ENCODE assay signal across 8 cellular contexts in the genomic region with DNA sequence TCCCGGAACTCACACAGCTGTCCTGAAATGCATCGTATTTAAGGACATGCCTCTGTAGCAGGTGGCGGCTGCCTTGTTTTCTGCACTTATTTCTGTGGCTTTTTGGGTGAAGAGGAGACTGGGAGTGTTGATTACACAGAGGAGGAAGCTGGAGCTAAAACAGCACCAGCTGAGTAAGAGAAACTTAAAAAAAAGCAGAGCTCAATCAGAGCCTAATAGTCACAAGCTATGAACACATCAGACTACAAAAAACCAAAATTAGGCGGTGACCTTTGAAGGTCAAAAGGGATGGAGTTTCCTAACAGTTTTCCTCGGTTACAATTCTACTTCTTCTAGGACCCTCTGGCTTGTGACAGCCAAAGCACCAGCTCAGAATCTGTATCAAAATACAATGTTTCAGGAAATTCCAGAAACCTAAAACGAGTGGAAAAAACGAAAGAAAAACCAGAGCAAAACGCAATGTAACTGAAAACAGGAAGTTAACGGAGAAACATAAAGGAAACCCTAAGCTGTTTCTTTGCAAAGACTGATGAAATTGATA. TPM values are rescaled to one million over a fixed set of nuclear protein-coding genes. Genes with fewer than 3 reads are reported as not detected.
DNase-seq lines count a peak whose midpoint lies in the region; ATAC-seq and TF ChIP-seq lines count a peak whose summit lies in the region.

No MANE protein-coding gene starts in this region.

- H3K27me3 Mint-ChIP-seq in activated T-cell treated with anti-CD3 and anti-CD28 coated beads, Interleukin-2, amount 50 U/mL, for 4 hours (ENCODE audit: low read depth), result no peaks in the 10 kb centered on the region
- no peaks in the 10 kb centered on the region for H3K27me3 Mint-ChIP-seq in activated naive CD8-positive, alpha-beta T cell treated with anti-CD3 and anti-CD28 coated beads, Interleukin-2, amount 10 ng/mL, durations not matched to agents 7 days and 5 days
- H3K27me3 Mint-ChIP-seq in natural killer cell (ENCODE audit: low read depth in 2 of 2), result no peaks in the 10 kb centered on the region

- no peaks in the 10 kb centered on the region for H3K9me3 ChIP-seq in BE2C

- H3K4me3 ChIP-seq in BE2C (ENCODE audit: low read depth, low read length), result no peak overlapping the region

- H3K9me3 Mint-ChIP-seq in activated T-cell treated with anti-CD3 and anti-CD28 coated beads, Interleukin-2, amount 50 U/mL, for 4 hours, result no peaks in the 10 kb centered on the region
- no peaks in the 10 kb centered on the region for H3K9me3 Mint-ChIP-seq in activated naive CD8-positive, alpha-beta T cell treated with anti-CD3 and anti-CD28 coated beads, Interleukin-2, amount 10 ng/mL, durations not matched to agents 7 days and 5 days
- H3K9me3 Mint-ChIP-seq in natural killer cell, result no peaks in the 10 kb centered on the region

- DNase-seq in activated T-cell treated with anti-CD3 and anti-CD28 coated beads, Interleukin-2, amount 50 U/mL, for 4 hours, result no peak
- no peak for DNase-seq in activated T-cell treated with anti-CD3 and anti-CD28 coated beads, Interleukin-2, amount 50 U/mL, for 48 hours
- DNase-seq in activated naive CD8-positive, alpha-beta T cell treated with anti-CD3 and anti-CD28 coated beads, Interleukin-2, amount 10 ng/mL, durations not matched to agents 7 days and 5 days, result no peak
- DNase-seq in natural killer cell (no peak), NCI-H2227 treated with DMSO at 0.1 percent for 48 hours (lab: John Stamatoyannopoulos, UW) (no peak), BE2C (no peak), NCI-H748 (lab: John Stamatoyannopoulos, UW; ENCODE audit: unreplicated experiment) (no peak)

- ATAC-seq in activated T-cell treated with anti-CD3 and anti-CD28 coated beads, Interleukin-2, amount 50 U/mL, for 4 hours, result peak; percentile 62 to 67
- peak; percentile 64 for ATAC-seq in HG03280 (IDR thresholded peaks at IDR 0.05; ENCODE audit: unreplicated experiment)
- ATAC-seq in activated naive CD8-positive, alpha-beta T cell treated with anti-CD3 and anti-CD28 coated beads, Interleukin-2, amount 10 ng/mL, durations not matched to agents 7 days and 5 days (ENCODE audit: low read depth), result peak; percentile 51
- peak in 2 of 3 donors; percentile 34 to 37 for ATAC-seq in natural killer cell

- H3K27me3 ChIP-seq in BE2C, result no peaks in the 10 kb centered on the region

- intact Hi-C loops in natural killer cell (cut with micrococcal nuclease), result no loop called here

- no peaks in the 10 kb centered on the region for H3K36me3 ChIP-seq in BE2C

- H3K27ac Mint-ChIP-seq in activated naive CD8-positive, alpha-beta T cell treated with anti-CD3 and anti-CD28 coated beads, Interleukin-2, amount 10 ng/mL, durations not matched to agents 7 days and 5 days, result peak overlapping the region; percentile 87
- peak overlapping the region; percentile 92 to 93 for H3K27ac Mint-ChIP-seq in natural killer cell

- POLR2A ChIA-PET in activated naive CD8-positive, alpha-beta T cell treated with anti-CD3 and anti-CD28 coated beads, Interleukin-2, amount 10 ng/mL, durations not matched to agents 7 days and 5 days (lab: Charles Lee), result interaction anchor here (1.2 to 1.5 kb wide), 2 partner anchors 12 to 18 kb away, joined by 3 to 6 read pairs; no protein-coding TSS in a partner anchor

- peak overlapping the region; percentile 82 for H3K4me3 Mint-ChIP-seq in activated T-cell treated with anti-CD3 and anti-CD28 coated beads, Interleukin-2, amount 50 U/mL, for 4 hours
- peak overlapping the region; percentile 84 for H3K4me3 Mint-ChIP-seq in activated naive CD8-positive, alpha-beta T cell treated with anti-CD3 and anti-CD28 coated beads, Interleukin-2, amount 10 ng/mL, durations not matched to agents 7 days and 5 days
- peak overlapping the region; percentile 89 for H3K4me3 Mint-ChIP-seq in natural killer cell

- TF ChIP-seq CTCF in natural killer cell (IDR thresholded peaks at IDR 0.05), result no peak
- no peak for TF ChIP-seq CTCF in BE2C (IDR thresholded peaks at IDR 0.05; ENCODE audit: low read depth, low read length)

- peaks cover 10% of the 10 kb centered on the region for H3K36me3 Mint-ChIP-seq in activated T-cell treated with anti-CD3 and anti-CD28 coated beads, Interleukin-2, amount 50 U/mL, for 4 hours (ENCODE audit: insufficient read depth)
- peaks cover 45% of the 10 kb centered on the region for H3K36me3 Mint-ChIP-seq in activated naive CD8-positive, alpha-beta T cell treated with anti-CD3 and anti-CD28 coated beads, Interleukin-2, amount 10 ng/mL, durations not matched to agents 7 days and 5 days
- H3K36me3 Mint-ChIP-seq in natural killer cell, result no peaks in the 10 kb centered on the region

- peaks cover 55% of the 10 kb centered on the region for H3K4me1 Mint-ChIP-seq in activated T-cell treated with anti-CD3 and anti-CD28 coated beads, Interleukin-2, amount 50 U/mL, for 4 hours (ENCODE audit: low read depth)
- peaks cover 46% of the 10 kb centered on the region for H3K4me1 Mint-ChIP-seq in activated naive CD8-positive, alpha-beta T cell treated with anti-CD3 and anti-CD28 coated beads, Interleukin-2, amount 10 ng/mL, durations not matched to agents 7 days and 5 days
- H3K4me1 Mint-ChIP-seq in natural killer cell, result peaks cover 44 to 81% of the 10 kb centered on the region in 2 donors

- H3K4me1 ChIP-seq in BE2C, result no peaks in the 10 kb centered on the region

RNA-seq across cellular contexts. Expression of gene PRKX, which starts 13.5 kb away (rescaled TPM):
- 10 to 100 TPM; 29.5 to 40.8 (median 29.8) TPM for total RNA-seq in activated T-cell treated with anti-CD3 and anti-CD28 coated beads, Interleukin-2, amount 50 U/mL, for 4 hours
- total RNA-seq in activated naive CD8-positive, alpha-beta T cell treated with anti-CD3 and anti-CD28 coated beads, Interleukin-2, amount 10 ng/mL, durations not matched to agents 7 days and 5 days, result 10 to 100 TPM; 87.6 to 92.3 TPM
- total RNA-seq in natural killer cell, result 100 to 1,000 TPM in 1 of 3 donors, 10 to 100 TPM in 2; 44.9 to 131 (median 97.6) TPM
- 11.8 TPM for polyA plus RNA-seq in BE2C (2012; ENCODE audit: insufficient read depth, insufficient read length, low read depth)
